ENCODE assay signal across 26 cellular contexts in the genomic region with DNA sequence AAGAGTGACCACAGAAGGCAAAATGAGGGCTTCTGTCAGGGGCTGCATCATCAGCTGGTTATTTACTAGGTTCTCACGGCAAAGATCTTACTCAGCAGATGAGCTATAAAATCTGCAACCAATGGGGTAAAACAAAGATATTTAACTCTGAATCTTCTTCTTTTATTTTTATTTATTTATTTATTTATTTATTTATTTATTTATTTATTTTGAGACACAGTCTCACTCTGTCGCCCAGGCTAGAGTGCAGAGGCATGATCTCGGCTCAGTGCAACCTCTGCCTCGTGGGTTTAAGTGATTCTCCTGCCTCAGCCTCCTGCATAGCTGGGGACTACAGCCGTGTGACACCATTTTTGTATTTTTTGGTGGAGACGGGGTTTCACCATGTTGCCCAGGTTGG. TPM values are rescaled to one million over a fixed set of nuclear protein-coding genes. Genes with fewer than 3 reads are reported as not detected.
"Had no signal": no experiment of that assay in that cellular context is flagged by ENCODE, and none has a peak within 500 bp of the region (broad histone marks: within the 10 kb centered on the region; RNA-seq: fewer than 3 reads in every experiment).

No MANE protein-coding gene starts in this region.

- H3K9me3 ChIP-seq: colonic mucosa, esophagus muscularis mucosa, esophagus squamous epithelium, gastrocnemius medialis, gastroesophageal sphincter had no signal

- H3K27me3 Mint-ChIP-seq: dendritic cell treated with granulocyte-macrophage colony-stimulating factor and Interleukin-4, amounts not matched to agents 40 ng/mL and 50 ng/mL, for 4 days; effector memory CD8-positive, alpha-beta T cell had no signal

- H3K4me1 Mint-ChIP-seq: endodermal cell had no signal

- H3K4me1 ChIP-seq: colonic mucosa, esophagus muscularis mucosa, esophagus squamous epithelium, foreskin keratinocyte, gastrocnemius medialis, gastroesophageal sphincter, heart left ventricle, heart right ventricle had no signal

- H3K27ac Mint-ChIP-seq: dendritic cell treated with granulocyte-macrophage colony-stimulating factor and Interleukin-4, amounts not matched to agents 40 ng/mL and 50 ng/mL, for 4 days; effector memory CD8-positive, alpha-beta T cell; endodermal cell had no signal

- H3K9me3 Mint-ChIP-seq: dendritic cell treated with granulocyte-macrophage colony-stimulating factor and Interleukin-4, amounts not matched to agents 40 ng/mL and 50 ng/mL, for 4 days; effector memory CD8-positive, alpha-beta T cell had no signal

- H3K27ac ChIP-seq: colonic mucosa, coronary artery, dorsolateral prefrontal cortex, epithelial cell of prostate, esophagus muscularis mucosa, esophagus squamous epithelium, foreskin keratinocyte, gastrocnemius medialis, gastroesophageal sphincter, heart left ventricle, heart right ventricle, hepatocyte had no signal

- H3K36me3 ChIP-seq: colonic mucosa, gastrocnemius medialis had no signal

- H3K4me3 Mint-ChIP-seq: dendritic cell treated with granulocyte-macrophage colony-stimulating factor and Interleukin-4, amounts not matched to agents 40 ng/mL and 50 ng/mL, for 4 days; effector memory CD8-positive, alpha-beta T cell; endodermal cell had no signal

- DNase-seq: colonic mucosa; cortex of kidney; dermis blood vessel endothelial cell; dorsolateral prefrontal cortex; effector CD4-positive, alpha-beta T cell; effector CD8-positive, alpha-beta T cell; effector memory CD4-positive, alpha-beta T cell; effector memory CD8-positive, alpha-beta T cell; endodermal cell; erythroblast; esophagus squamous epithelium; foreskin fibroblast; foreskin keratinocyte; foreskin melanocyte; gastrocnemius medialis; glutamatergic neuron; head of caudate nucleus; heart left ventricle; heart right ventricle had no signal

- H3K4me3 ChIP-seq: colonic mucosa, coronary artery, dorsolateral prefrontal cortex, esophagus muscularis mucosa, esophagus squamous epithelium, gastrocnemius medialis, gastroesophageal sphincter, heart left ventricle, heart right ventricle, hepatocyte had no signal

RNA-seq across cellular contexts. Expression of a gene that starts 11.3 kb away (rescaled TPM):
- total RNA-seq: glomerular endothelial cell had no signal
